Comparison of ENCODE assay signal across 23 cellular contexts in the genomic region with DNA sequence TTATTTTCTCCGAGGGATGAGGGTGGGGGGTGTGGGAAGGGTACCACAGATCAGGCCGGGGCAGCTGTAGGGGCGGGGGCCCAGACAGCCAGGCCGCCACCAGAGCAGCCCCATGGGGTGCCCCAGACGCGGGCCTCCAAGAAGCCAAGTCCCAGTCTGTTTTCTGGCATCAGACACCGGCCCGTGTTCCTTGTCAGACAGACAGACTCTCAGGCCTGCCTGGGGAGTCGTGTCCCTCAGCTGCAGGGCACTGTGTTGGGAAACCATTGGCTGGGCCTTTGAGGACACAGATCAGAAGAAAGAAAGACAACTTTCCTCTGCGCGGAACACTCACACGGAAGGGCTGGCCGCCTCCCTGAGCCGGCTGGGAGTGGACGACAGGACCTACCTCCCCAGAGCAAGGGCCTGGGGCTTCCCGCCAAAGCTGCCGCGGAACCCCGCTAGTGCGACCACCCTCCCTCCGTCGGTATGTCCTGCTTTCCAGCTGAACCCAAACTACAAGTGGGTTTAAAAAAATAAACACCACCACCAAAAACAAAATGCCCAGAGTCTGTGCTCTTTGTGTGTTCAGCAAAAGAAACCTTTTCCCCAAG.
DNase-seq lines count a peak whose midpoint lies in the region; ATAC-seq and TF ChIP-seq lines count a peak whose summit lies in the region.
"Had no signal": no experiment of that assay in that cellular context is flagged by ENCODE, and none has a peak within 500 bp of the region (broad histone marks: within the 10 kb centered on the region; RNA-seq: fewer than 3 reads in every experiment).

No MANE protein-coding gene starts in this region.

- WGBS in trophoblast cell (ENCODE audit: extremely low coverage, insufficient coverage, insufficient read length), result no CpG with 5 or more reads among the region's 22 CpGs

- no peak overlapping the region for H3K4me3 Mint-ChIP-seq in brain
- H3K4me3 Mint-ChIP-seq in glutamatergic neuron (ENCODE audit: unreplicated experiment), result no peak overlapping the region
- no peak overlapping the region for H3K4me3 Mint-ChIP-seq in T-helper 2 cell treated with Interferon-gamma antibody and Interleukin-4, amounts not matched to agents 5 μg/mL and 100 μg/mL, for 36 hours
- H3K4me3 Mint-ChIP-seq in Caco-2 (ENCODE audit: unreplicated experiment), result no peak overlapping the region
- no peak overlapping the region for H3K4me3 Mint-ChIP-seq in naive thymus-derived CD8-positive, alpha-beta T cell
- H3K4me3 Mint-ChIP-seq: stimulated activated naive CD8-positive, alpha-beta T cell treated with anti-CD3 and anti-CD28 coated beads, Interleukin-15, Interleukin-2, amounts not matched to agents 100 ng/mL and 50 ng/mL, for 24 hours had no signal

- H3K4ac ChIP-seq in trophoblast cell (ENCODE audit: low read depth, low read length), result peak overlapping the region; percentile 59

- H3K79me2 ChIP-seq in trophoblast cell (ENCODE audit: control insufficient read depth, insufficient read depth, low read length, poor library complexity), result peaks cover 5% of the 10 kb centered on the region

- H3K9me3 Mint-ChIP-seq in brain (peaks cover 0 to 6% (median 0%) of the 10 kb centered on the region in 5 experiments), glutamatergic neuron (ENCODE audit: unreplicated experiment) (peaks cover 29% of the 10 kb centered on the region), Caco-2 (ENCODE audit: unreplicated experiment) (no peaks in the 10 kb centered on the region)
- no peaks in the 10 kb centered on the region for H3K9me3 Mint-ChIP-seq in T-helper 2 cell treated with Interferon-gamma antibody and Interleukin-4, amounts not matched to agents 5 μg/mL and 100 μg/mL, for 36 hours
- peaks cover 0 to 6% (median 0%) of the 10 kb centered on the region in 9 donors for H3K9me3 Mint-ChIP-seq in naive thymus-derived CD8-positive, alpha-beta T cell
- H3K9me3 Mint-ChIP-seq: activated naive CD4-positive, alpha-beta T cell treated with anti-CD3 and anti-CD28 coated beads, Interleukin-2, amount 50 U/mL, for 72 hours; stimulated activated naive CD8-positive, alpha-beta T cell treated with anti-CD3 and anti-CD28 coated beads, Interleukin-15, Interleukin-2, amounts not matched to agents 100 ng/mL and 50 ng/mL, for 24 hours had no signal

- no peak overlapping the region for H3K4me3 ChIP-seq in A673 (ENCODE audit: low read depth, low read length, poor library complexity, severe bottlenecking)
- H3K4me3 ChIP-seq in trophoblast cell (ENCODE audit: low read depth, low read length), result no peak overlapping the region
- H3K4me3 ChIP-seq in Caco-2 (ENCODE audit: low read depth, low read length), result no peak overlapping the region
- H3K4me3 ChIP-seq: A549, body of pancreas, heart right ventricle, left lung, psoas muscle had no signal

- CTCF ChIA-PET in A673 (lab: Charles Lee), result no interaction called here
- CTCF ChIA-PET in Caco-2 (lab: Charles Lee), result no interaction called here

- no peak for DNase-seq in A673 (ENCODE audit: low spot score)
- DNase-seq in glutamatergic neuron, result peak; percentile 9
- no peak for DNase-seq in trophoblast cell
- DNase-seq in T-helper 2 cell treated with Interferon-gamma antibody and Interleukin-4, amounts not matched to agents 5 μg/mL and 100 μg/mL, for 36 hours (ENCODE audit: low spot score), result no peak
- no peak for DNase-seq in Caco-2
- no peak for DNase-seq in naive thymus-derived CD8-positive, alpha-beta T cell
- DNase-seq: activated CD4-positive, alpha-beta T cell treated with anti-CD3 and anti-CD28 coated beads for 48 hours; body of pancreas; COR-L47; dermis blood vessel endothelial cell; heart right ventricle; left lung; MV-4-11; NCI-H1694; NCI-H526 treated with DMSO at 0.1 percent for 48 hours; small intestine; stimulated activated CD4-positive, alpha-beta T cell treated with anti-CD3 and anti-CD28 coated beads, Interleukin-4, amount 100 ng/mL, for 1 hour had no signal

- H3K27me3 ChIP-seq in A673 (replicated peaks; ENCODE audit: insufficient read depth, low read depth, low read length, poor library complexity) (no peaks in the 10 kb centered on the region), trophoblast cell (ENCODE audit: insufficient read depth, low read length) (no peaks in the 10 kb centered on the region), Caco-2 (replicated peaks; ENCODE audit: control insufficient read depth, insufficient read depth, low read length) (no peaks in the 10 kb centered on the region)
- H3K27me3 ChIP-seq: body of pancreas, heart right ventricle, left lung had no signal

- H3K27ac Mint-ChIP-seq in brain (peak overlapping the region in 4 of 5 experiments; percentile 5 to 95 (median 55)), glutamatergic neuron (ENCODE audit: unreplicated experiment) (peak overlapping the region; percentile 82), Caco-2 (ENCODE audit: unreplicated experiment) (no peak overlapping the region)
- H3K27ac Mint-ChIP-seq in T-helper 2 cell treated with Interferon-gamma antibody and Interleukin-4, amounts not matched to agents 5 μg/mL and 100 μg/mL, for 36 hours, result no peak overlapping the region
- H3K27ac Mint-ChIP-seq in naive thymus-derived CD8-positive, alpha-beta T cell, result no peak overlapping the region
- H3K27ac Mint-ChIP-seq: activated naive CD4-positive, alpha-beta T cell treated with anti-CD3 and anti-CD28 coated beads, Interleukin-2, amount 50 U/mL, for 72 hours; stimulated activated naive CD8-positive, alpha-beta T cell treated with anti-CD3 and anti-CD28 coated beads, Interleukin-15, Interleukin-2, amounts not matched to agents 100 ng/mL and 50 ng/mL, for 24 hours had no signal

- H3K9ac ChIP-seq in trophoblast cell (ENCODE audit: low read length), result no peak overlapping the region

- H4K12ac ChIP-seq in trophoblast cell (ENCODE audit: low read depth, low read length), result peak overlapping the region; percentile 18

- peaks cover 22% of the 10 kb centered on the region for H3K36me3 Mint-ChIP-seq in brain
- no peaks in the 10 kb centered on the region for H3K36me3 Mint-ChIP-seq in glutamatergic neuron (ENCODE audit: unreplicated experiment)
- peaks cover 2% of the 10 kb centered on the region for H3K36me3 Mint-ChIP-seq in T-helper 2 cell treated with Interferon-gamma antibody and Interleukin-4, amounts not matched to agents 5 μg/mL and 100 μg/mL, for 36 hours (ENCODE audit: low read depth)
- H3K36me3 Mint-ChIP-seq in Caco-2 (ENCODE audit: insufficient read depth, unreplicated experiment), result peaks cover 7% of the 10 kb centered on the region
- no peaks in the 10 kb centered on the region for H3K36me3 Mint-ChIP-seq in naive thymus-derived CD8-positive, alpha-beta T cell

- H3K18ac ChIP-seq in trophoblast cell (ENCODE audit: low read length), result peak overlapping the region; percentile 65

- H2AK5ac ChIP-seq in trophoblast cell (ENCODE audit: low read length), result peak overlapping the region; percentile 93

- H3K79me1 ChIP-seq in trophoblast cell (ENCODE audit: low read length), result peaks cover 46% of the 10 kb centered on the region

- POLR2A ChIA-PET in A673 (lab: Charles Lee; ENCODE audit: low non-redundant PET), result no interaction called here
- POLR2A ChIA-PET in Caco-2 (lab: Charles Lee), result no interaction called here
- POLR2A ChIA-PET in naive thymus-derived CD8-positive, alpha-beta T cell (lab: Charles Lee), result no interaction called here

- ATAC-seq in HG02981 (IDR thresholded peaks at IDR 0.05; ENCODE audit: unreplicated experiment), result no peak
- no peak for ATAC-seq in naive thymus-derived CD8-positive, alpha-beta T cell
- ATAC-seq: A549, body of pancreas, left lung, psoas muscle had no signal

- H2BK12ac ChIP-seq in trophoblast cell (ENCODE audit: low read length), result peak overlapping the region; percentile 96

- peak overlapping the region; percentile 94 for H4K91ac ChIP-seq in trophoblast cell (ENCODE audit: low read depth, low read length)

- no peak overlapping the region for H3K4me2 ChIP-seq in trophoblast cell (ENCODE audit: low read length)
- H3K4me2 ChIP-seq: A549 had no signal

- TF ChIP-seq CTCF in A673 (conservative IDR thresholded peaks at IDR 0.05; ENCODE audit: low read depth, low read length) (no peak), brain (conservative IDR thresholded peaks at IDR 0.05) (no peak), glutamatergic neuron (IDR thresholded peaks at IDR 0.05; ENCODE audit: partially characterized antibody, unreplicated experiment) (no peak), Caco-2 (IDR thresholded peaks at IDR 0.05; ENCODE audit: insufficient read depth in 1 of 2, low read depth in 1 of 2, low read length in 1 of 2, severe bottlenecking in 1 of 2, unreplicated experiment in 1 of 2) (no peak)

- H3K4me1 Mint-ChIP-seq in brain (peaks cover 66% of the 10 kb centered on the region), glutamatergic neuron (ENCODE audit: low read depth, unreplicated experiment) (peaks cover 35% of the 10 kb centered on the region), Caco-2 (ENCODE audit: low read depth, unreplicated experiment) (no peaks in the 10 kb centered on the region)
- H3K4me1 Mint-ChIP-seq in T-helper 2 cell treated with Interferon-gamma antibody and Interleukin-4, amounts not matched to agents 5 μg/mL and 100 μg/mL, for 36 hours (ENCODE audit: low read depth), result no peaks in the 10 kb centered on the region
- H3K4me1 Mint-ChIP-seq in naive thymus-derived CD8-positive, alpha-beta T cell, result peaks cover 0 to 2% (median 0%) of the 10 kb centered on the region in 4 donors

- TSS peak; percentile 44 for BruUV-seq in A673 (replicated peaks; lab: Mats Ljungman, UMichigan)
- BruUV-seq in Caco-2 (replicated peaks; lab: Mats Ljungman, UMichigan), result no TSS peak

- peak overlapping the region; percentile 88 for H2BK5ac ChIP-seq in trophoblast cell (ENCODE audit: low read depth, low read length, poor library complexity)

- H4K8ac ChIP-seq in trophoblast cell (ENCODE audit: low read depth, low read length), result peak overlapping the region; percentile 74

- H3K14ac ChIP-seq in trophoblast cell (ENCODE audit: low read length), result peak overlapping the region; percentile 75

- H3K4me1 ChIP-seq in A673 (ENCODE audit: insufficient read depth, low read length, poor library complexity, severe bottlenecking) (peaks cover 21% of the 10 kb centered on the region), trophoblast cell (ENCODE audit: control insufficient read depth in 1 of 2, insufficient read depth in 2 of 2, low read length in 2 of 2) (peaks cover 36 to 51% of the 10 kb centered on the region in 2 experiments), Caco-2 (no peaks in the 10 kb centered on the region)
- H3K4me1 ChIP-seq: A549, left lung, psoas muscle had no signal

- H3K36me3 ChIP-seq in A673 (ENCODE audit: insufficient read depth, low read length, poor library complexity, severe bottlenecking) (no peaks in the 10 kb centered on the region), trophoblast cell (ENCODE audit: control insufficient read depth in 1 of 2, insufficient read depth in 2 of 2, low read length in 2 of 2) (peaks cover 0 to 3% of the 10 kb centered on the region in 2 experiments), Caco-2 (ENCODE audit: control insufficient read depth, insufficient read depth, low read length) (no peaks in the 10 kb centered on the region)
- H3K36me3 ChIP-seq: left lung had no signal

- H3K27ac ChIP-seq in A673 (ENCODE audit: low read depth, low read length, poor library complexity, severe bottlenecking) (no peak overlapping the region), trophoblast cell (ENCODE audit: low read depth, low read length) (peak overlapping the region; percentile 93)
- H3K27ac ChIP-seq: A549, body of pancreas, left lung, psoas muscle had no signal

- intact Hi-C loops in A673 (cut with micrococcal nuclease; ENCODE audit: unreplicated experiment) (no loop called here), Caco-2 (cut with micrococcal nuclease; ENCODE audit: unreplicated experiment) (no loop called here)

- H3K23ac ChIP-seq in trophoblast cell (ENCODE audit: low read length), result no peak overlapping the region

- no peaks in the 10 kb centered on the region for H3K9me3 ChIP-seq in A673 (ENCODE audit: low read depth, low read length, poor library complexity, severe bottlenecking)
- no peaks in the 10 kb centered on the region for H3K9me3 ChIP-seq in trophoblast cell (ENCODE audit: insufficient read depth, low read depth, low read length)
- no peaks in the 10 kb centered on the region for H3K9me3 ChIP-seq in Caco-2
- H3K9me3 ChIP-seq: A549, body of pancreas had no signal

- peaks cover 3% of the 10 kb centered on the region for H3K27me3 Mint-ChIP-seq in brain
- H3K27me3 Mint-ChIP-seq in glutamatergic neuron (ENCODE audit: unreplicated experiment), result peaks cover 29% of the 10 kb centered on the region
- no peaks in the 10 kb centered on the region for H3K27me3 Mint-ChIP-seq in T-helper 2 cell treated with Interferon-gamma antibody and Interleukin-4, amounts not matched to agents 5 μg/mL and 100 μg/mL, for 36 hours (ENCODE audit: low read depth)
- H3K27me3 Mint-ChIP-seq in Caco-2 (ENCODE audit: insufficient read depth, unreplicated experiment), result no peaks in the 10 kb centered on the region
- peaks cover 0 to 3% (median 0%) of the 10 kb centered on the region in 5 donors for H3K27me3 Mint-ChIP-seq in naive thymus-derived CD8-positive, alpha-beta T cell
- H3K27me3 Mint-ChIP-seq: stimulated activated naive CD8-positive, alpha-beta T cell treated with anti-CD3 and anti-CD28 coated beads, Interleukin-15, Interleukin-2, amounts not matched to agents 100 ng/mL and 50 ng/mL, for 24 hours had no signal

- H2BK120ac ChIP-seq in trophoblast cell (ENCODE audit: insufficient read depth, low read length, poor library complexity), result peak overlapping the region; percentile 84

- H2AFZ ChIP-seq in trophoblast cell (ENCODE audit: insufficient read depth, low read length, poor library complexity), result peak overlapping the region; percentile 61

Comparison
In these comparisons a context has a peak if more than half of its experiments do, and no peak if none do; other contexts are left out.
1. H3K27ac Mint-ChIP-seq: peak in brain (4 of 5) and glutamatergic neuron (single experiment); none in T-helper 2 cell treated with Interferon-gamma antibody and Interleukin-4, amounts not matched to agents 5 μg/mL and 100 μg/mL, for 36 hours (single experiment), Caco-2 (single experiment) and naive thymus-derived CD8-positive, alpha-beta T cell (0 of 10).